Comparison of ENCODE assay signal across 10 cellular contexts in genomic region chr19:18090545-18091216, GRCh38. TPM values are rescaled to one million over a fixed set of nuclear protein-coding genes. Genes with fewer than 3 reads are reported as not detected.
DNase-seq lines count a peak whose midpoint lies in the region; ATAC-seq and TF ChIP-seq lines count a peak whose summit lies in the region.
"Had no signal": no experiment of that assay in that cellular context is flagged by ENCODE, and none has a peak within 500 bp of the region (broad histone marks: within the 10 kb centered on the region; RNA-seq: fewer than 3 reads in every experiment).

No MANE protein-coding gene starts in this region.

- DNase-seq in activated T-cell treated with anti-CD3 and anti-CD28 coated beads, Interleukin-2, amount 50 U/mL, for 4 hours: no peak
- no peak for DNase-seq in activated T-cell treated with anti-CD3 and anti-CD28 coated beads, Interleukin-2, amount 50 U/mL, for 1 hour
- DNase-seq in amniotic epithelial cell (ENCODE audit: low read depth): peak; percentile 40
- peak; percentile 55 for DNase-seq in iris pigment epithelial cell (ENCODE audit: low read depth)
- DNase-seq in lower leg skin (ENCODE audit: low spot score in 2 of 2): no peak
- no peak for DNase-seq in iPS-NIHi7 (ENCODE audit: extremely low spot score)
- DNase-seq: NCI-H2227 treated with DMSO at 0.1 percent for 48 hours had no signal

- H3K9me3 ChIP-seq in thymus (ENCODE audit: control insufficient read depth): no peaks in the 10 kb centered on the region

- H3K27me3 ChIP-seq in thymus (ENCODE audit: control insufficient read depth, insufficient read depth): no peaks in the 10 kb centered on the region

- no peaks in the 10 kb centered on the region for H3K9me3 Mint-ChIP-seq in activated T-cell treated with anti-CD3 and anti-CD28 coated beads, Interleukin-2, amount 50 U/mL, for 4 hours

- H3K27ac ChIP-seq in thymus (ENCODE audit: low read depth): peak overlapping the region; percentile 83

- H3K4me3 Mint-ChIP-seq in activated T-cell treated with anti-CD3 and anti-CD28 coated beads, Interleukin-2, amount 50 U/mL, for 4 hours: peak overlapping the region; percentile 27

- intact Hi-C loops in lower leg skin (cut with DNase I; ENCODE audit: low total_unique reads): no loop called here

- WGBS in thymus: 87% methylated on average over 12 of the region's 12 CpGs
- WGBS in lower leg skin, 2 donors: 70 to 74% methylated on average over 12 of the region's 12 CpGs

- H3K4me1 Mint-ChIP-seq in activated T-cell treated with anti-CD3 and anti-CD28 coated beads, Interleukin-2, amount 50 U/mL, for 4 hours (ENCODE audit: low read depth): peaks cover 56% of the 10 kb centered on the region

- no peaks in the 10 kb centered on the region for H3K36me3 ChIP-seq in thymus (ENCODE audit: control insufficient read depth, insufficient read depth)

- no peak for TF ChIP-seq POLR2A in lower leg skin (IDR thresholded peaks at IDR 0.05)

- ATAC-seq in activated T-cell treated with anti-CD3 and anti-CD28 coated beads, Interleukin-2, amount 50 U/mL, for 4 hours: no peak
- ATAC-seq in HG03442 (IDR thresholded peaks at IDR 0.05; ENCODE audit: unreplicated experiment): no peak

- no peak overlapping the region for H3K4me3 ChIP-seq in thymus (ENCODE audit: low read length)
- H3K4me3 ChIP-seq in lower leg skin (ENCODE audit: low read depth, poor library complexity, severe bottlenecking): no peak overlapping the region

- no peaks in the 10 kb centered on the region for H3K36me3 Mint-ChIP-seq in activated T-cell treated with anti-CD3 and anti-CD28 coated beads, Interleukin-2, amount 50 U/mL, for 4 hours (ENCODE audit: insufficient read depth)

- H3K27me3 Mint-ChIP-seq in activated T-cell treated with anti-CD3 and anti-CD28 coated beads, Interleukin-2, amount 50 U/mL, for 4 hours (ENCODE audit: low read depth): no peaks in the 10 kb centered on the region

- no peak for TF ChIP-seq CTCF in lower leg skin (IDR thresholded peaks at IDR 0.05)

- peaks cover 18% of the 10 kb centered on the region for H3K4me1 ChIP-seq in thymus (ENCODE audit: control insufficient read depth, insufficient read depth, low read length)

RNA-seq across cellular contexts. Expression of gene IL12RB1, which starts 3.9 kb away (rescaled TPM):
- total RNA-seq in activated T-cell treated with anti-CD3 and anti-CD28 coated beads, Interleukin-2, amount 50 U/mL, for 4 hours: 10 to 100 TPM; 10.4 to 16.1 (median 14.8) TPM
- 3.7 TPM for polyA plus RNA-seq in thymus
- under 1 TPM in 2 of 4 donors, not detected in 2; 0.34 to 0.58 TPM for total RNA-seq in lower leg skin
- total RNA-seq: pulmonary artery endothelial cell had no signal

RNA-seq across cellular contexts. Expression of gene MAST3, which starts 6.9 kb away (rescaled TPM):
- 10 to 100 TPM; 10.4 to 11.1 (median 10.7) TPM for total RNA-seq in activated T-cell treated with anti-CD3 and anti-CD28 coated beads, Interleukin-2, amount 50 U/mL, for 4 hours
- polyA plus RNA-seq in thymus: 8.9 TPM
- total RNA-seq in lower leg skin: 10 to 100 TPM; 12.9 to 19.8 (median 17.0) TPM

Comparison
In these comparisons a context has a peak if more than half of its experiments do, and no peak if none do; other contexts are left out.
1. DNase-seq: peak in amniotic epithelial cell (single experiment) and iris pigment epithelial cell (single experiment); none in activated T-cell treated with anti-CD3 and anti-CD28 coated beads, Interleukin-2, amount 50 U/mL, for 4 hours (single experiment), activated T-cell treated with anti-CD3 and anti-CD28 coated beads, Interleukin-2, amount 50 U/mL, for 1 hour (single experiment), lower leg skin (0 of 2) and iPS-NIHi7 (single experiment).
2. RNA of gene IL12RB1, which starts 3.9 kb away (total RNA-seq): 10.4 to 16.1 TPM in activated T-cell treated with anti-CD3 and anti-CD28 coated beads, Interleukin-2, amount 50 U/mL, for 4 hours; 0.34 to 0.58 TPM in lower leg skin; every median in the first group is over 4 times any median in the second.